ENCODE assay signal across 16 cellular contexts in the genomic region with DNA sequence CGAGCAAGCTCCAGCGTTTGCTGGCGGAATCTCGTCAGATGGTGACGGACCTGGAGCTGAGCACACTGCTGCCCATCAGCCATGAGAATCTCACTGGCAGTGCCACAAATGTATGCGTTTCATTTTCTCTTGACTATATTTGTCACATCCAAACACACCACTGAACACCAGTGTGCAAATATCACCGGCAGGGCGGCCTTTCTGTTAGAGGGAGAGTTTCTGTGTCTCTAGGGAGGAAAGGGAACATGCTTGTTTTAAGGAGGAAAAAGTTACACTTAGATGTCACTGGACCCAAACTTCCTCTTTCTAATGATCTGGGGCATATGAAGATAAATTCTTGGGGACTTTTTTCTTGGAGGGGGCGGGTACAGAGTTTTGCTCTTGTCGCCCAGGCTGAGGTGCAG. TPM values are rescaled to one million over a fixed set of nuclear protein-coding genes. Genes with fewer than 3 reads are reported as not detected.
DNase-seq lines count a peak whose midpoint lies in the region; ATAC-seq and TF ChIP-seq lines count a peak whose summit lies in the region.
"Had no signal": no experiment of that assay in that cellular context is flagged by ENCODE, and none has a peak within 500 bp of the region (broad histone marks: within the 10 kb centered on the region; RNA-seq: fewer than 3 reads in every experiment).

No MANE protein-coding gene starts in this region.

- no peaks in the 10 kb centered on the region for H4K20me1 ChIP-seq in OCI-LY1 (ENCODE audit: insufficient read depth, low read length)
- H4K20me1 ChIP-seq in osteoblast (ENCODE audit: insufficient read depth, low read length) = no peaks in the 10 kb centered on the region

- H4K8ac ChIP-seq in trophoblast cell (ENCODE audit: low read depth, low read length) = no peak overlapping the region

- peak; percentile 23; the same call in 1 of the 2 replicates for TF ChIP-seq CTCF in OCI-LY1 (IDR thresholded peaks at IDR 0.05; ENCODE audit: low read length)
- TF ChIP-seq CTCF in osteoblast (IDR thresholded peaks at IDR 0.05; ENCODE audit: extremely low read depth, low read depth, low read length) = no peak

- no peaks in the 10 kb centered on the region for H3K9me2 ChIP-seq in OCI-LY1 (ENCODE audit: low read depth, low read length)

- peak overlapping the region; percentile 59 for H3K23ac ChIP-seq in trophoblast cell (ENCODE audit: low read length)

- H2AFZ ChIP-seq in OCI-LY1 (ENCODE audit: low read length) (no peak overlapping the region), trophoblast cell (ENCODE audit: insufficient read depth, low read length, poor library complexity) (no peak overlapping the region), osteoblast (ENCODE audit: low read length) (no peak overlapping the region)

- H2BK5ac ChIP-seq in trophoblast cell (ENCODE audit: low read depth, low read length, poor library complexity) = no peak overlapping the region

- no peak overlapping the region for H2BK120ac ChIP-seq in trophoblast cell (ENCODE audit: insufficient read depth, low read length, poor library complexity)

- peak overlapping the region; percentile 23 for H3K4me3 ChIP-seq in OCI-LY1 (ENCODE audit: low read depth, low read length, poor library complexity, severe bottlenecking)
- H3K4me3 ChIP-seq in trophoblast cell (ENCODE audit: low read depth, low read length) = no peak overlapping the region
- H3K4me3 ChIP-seq in osteoblast (ENCODE audit: insufficient read depth, low read length) = no peak overlapping the region
- H3K4me3 ChIP-seq: esophagus squamous epithelium had no signal

- ATAC-seq in HG02759 (IDR thresholded peaks at IDR 0.05; ENCODE audit: unreplicated experiment) (peak; percentile 50), HG02763 (IDR thresholded peaks at IDR 0.05; ENCODE audit: unreplicated experiment) (no peak)
- ATAC-seq: left ventricle myocardium superior had no signal

- H3K9me3 ChIP-seq in OCI-LY1 (ENCODE audit: low read length) (no peaks in the 10 kb centered on the region), trophoblast cell (ENCODE audit: insufficient read depth, low read depth, low read length) (peaks cover 2% of the 10 kb centered on the region), osteoblast (ENCODE audit: low read depth, low read length) (no peaks in the 10 kb centered on the region)
- H3K9me3 ChIP-seq: esophagus squamous epithelium, neutrophil had no signal

- no peak overlapping the region for H3K18ac ChIP-seq in trophoblast cell (ENCODE audit: low read length)

- H3K4me1 ChIP-seq in OCI-LY1 (ENCODE audit: insufficient read depth, low read length, severe bottlenecking) (peaks cover 9% of the 10 kb centered on the region), trophoblast cell (ENCODE audit: control insufficient read depth in 1 of 2, insufficient read depth in 2 of 2, low read length in 2 of 2) (peaks cover 0 to 6% of the 10 kb centered on the region in 2 experiments), osteoblast (ENCODE audit: insufficient read depth, low read length) (no peaks in the 10 kb centered on the region)
- H3K4me1 ChIP-seq: esophagus squamous epithelium had no signal

- no peak overlapping the region for H2AK5ac ChIP-seq in trophoblast cell (ENCODE audit: low read length)

- H3K36me3 ChIP-seq in OCI-LY1 (ENCODE audit: insufficient read depth, low read length) (no peaks in the 10 kb centered on the region; the same call in 1 of the 2 replicates), trophoblast cell (ENCODE audit: control insufficient read depth in 1 of 2, insufficient read depth in 2 of 2, low read length in 2 of 2) (peaks cover 0 to 2% of the 10 kb centered on the region in 2 experiments), osteoblast (ENCODE audit: insufficient read depth, low read length) (no peaks in the 10 kb centered on the region)
- H3K36me3 ChIP-seq: esophagus squamous epithelium, neutrophil had no signal

- H3K27ac ChIP-seq in OCI-LY1 (ENCODE audit: low read depth, low read length, poor library complexity, severe bottlenecking) (no peak overlapping the region), trophoblast cell (ENCODE audit: low read depth, low read length) (no peak overlapping the region), osteoblast (ENCODE audit: low read depth, low read length) (no peak overlapping the region)
- H3K27ac ChIP-seq: 22Rv1, esophagus squamous epithelium, neutrophil had no signal

- H3K4me2 ChIP-seq in OCI-LY1 (ENCODE audit: low read length) (peak overlapping the region; percentile 70), trophoblast cell (ENCODE audit: low read length) (no peak overlapping the region), osteoblast (ENCODE audit: insufficient read depth, low read length) (no peak overlapping the region)

- H4K12ac ChIP-seq in trophoblast cell (ENCODE audit: low read depth, low read length) = no peak overlapping the region

- no peaks in the 10 kb centered on the region for H3K27me3 ChIP-seq in OCI-LY1 (ENCODE audit: insufficient read depth, low read length)
- H3K27me3 ChIP-seq in trophoblast cell (ENCODE audit: insufficient read depth, low read length) = no peaks in the 10 kb centered on the region
- no peaks in the 10 kb centered on the region for H3K27me3 ChIP-seq in osteoblast (ENCODE audit: insufficient read depth, low read length)
- H3K27me3 ChIP-seq: esophagus squamous epithelium, neutrophil had no signal

- H3K79me2 ChIP-seq in OCI-LY1 (ENCODE audit: insufficient read depth, low read length) (no peaks in the 10 kb centered on the region), trophoblast cell (ENCODE audit: control insufficient read depth, insufficient read depth, low read length, poor library complexity) (no peaks in the 10 kb centered on the region), osteoblast (ENCODE audit: insufficient read depth, low read length) (no peaks in the 10 kb centered on the region)

- H3K4ac ChIP-seq in trophoblast cell (ENCODE audit: low read depth, low read length) = no peak overlapping the region

- no peak overlapping the region for H2BK12ac ChIP-seq in trophoblast cell (ENCODE audit: low read length)

- peaks cover 3% of the 10 kb centered on the region; the same call in 1 of the 2 replicates for H3F3A ChIP-seq in OCI-LY1 (ENCODE audit: insufficient read depth, low read length)

- no peak overlapping the region for H3K14ac ChIP-seq in trophoblast cell (ENCODE audit: low read length)

- no peaks in the 10 kb centered on the region for H3K79me1 ChIP-seq in trophoblast cell (ENCODE audit: low read length)

- peak; percentile 19 to 36 for DNase-seq in NOMO-1 (lab: John Stamatoyannopoulos, UW; ENCODE audit: unreplicated experiment in 2 of 2)
- no peak for DNase-seq in NOMO-1 treated with dmso at 0.1 percent for 144 hours (lab: John Stamatoyannopoulos, UW; ENCODE audit: unreplicated experiment)
- DNase-seq in trophoblast cell = no peak
- no peak for DNase-seq in pons (ENCODE audit: low spot score)
- DNase-seq in osteoblast (ENCODE audit: insufficient read length, low spot score, missing footprints) = no peak
- DNase-seq: activated CD4-positive, alpha-beta T cell treated with anti-CD3 and anti-CD28 coated beads, Interleukin-2, amount 50 U/mL, for 1 hour; cortex of kidney; esophagus squamous epithelium; left ventricle myocardium superior; NCI-H1092; NCI-H345 had no signal

- H3K9ac ChIP-seq in OCI-LY1 (ENCODE audit: low read length) (no peak overlapping the region; the same call in 1 of the 2 replicates), trophoblast cell (ENCODE audit: low read length) (no peak overlapping the region)

- no peak overlapping the region for H4K91ac ChIP-seq in trophoblast cell (ENCODE audit: low read depth, low read length)

- WGBS in trophoblast cell (ENCODE audit: extremely low coverage, insufficient coverage, insufficient read length) = no CpG with 5 or more reads among the region's 10 CpGs

RNA-seq across cellular contexts. Expression of gene HIP1R, which starts 21.9 kb away (rescaled TPM):
- 12.5 and 13.0 TPM in 2 replicates for polyA plus RNA-seq in trophoblast cell (2013)
- total RNA-seq in osteoblast = 19.4 and 21.0 TPM in 2 replicates

RNA-seq across cellular contexts. Expression of gene CCDC62, which starts 38.9 kb away (rescaled TPM):
- 0.37 and 0.38 TPM in 2 replicates for polyA plus RNA-seq in trophoblast cell (2013)
- total RNA-seq in osteoblast = 0.36 and 1.2 TPM in 2 replicates

Comparison
In these comparisons a context has a peak if more than half of its experiments do, and no peak if none do; other contexts are left out.
1. DNase-seq: peak in NOMO-1 (2 of 2); none in NOMO-1 treated with dmso at 0.1 percent for 144 hours (single experiment), trophoblast cell (0 of 2), pons (single experiment) and osteoblast (single experiment).